Comparison of ENCODE assay signal across 1 cellular context in the genomic region with DNA sequence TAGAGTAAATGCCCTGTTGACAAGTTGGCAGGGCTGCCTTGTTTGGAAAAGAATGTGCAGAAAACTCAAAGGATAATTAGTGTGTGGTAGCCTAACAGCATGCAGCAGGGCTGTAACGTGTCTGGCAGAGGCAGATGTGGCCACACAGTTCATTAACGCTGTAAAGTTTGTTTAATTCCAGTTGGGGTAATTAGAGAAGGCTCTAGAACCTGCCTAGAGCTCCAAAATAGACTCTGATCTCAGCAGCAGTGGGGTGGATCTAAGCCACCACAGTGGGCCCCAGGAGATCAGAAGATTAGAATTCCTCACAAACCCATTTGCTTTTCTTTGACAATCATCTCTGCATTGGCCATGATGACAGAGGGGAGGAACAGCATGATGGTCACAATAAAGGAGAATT.
TF ChIP-seq lines count a peak whose summit lies in the region.

No MANE protein-coding gene starts in this region.

TF ChIP-seq in GM12878, 131 proteins besides CTCF, POLR2A, EP300 and RAD21:
- TF ChIP-seq BACH1 (IDR thresholded peaks at IDR 0.05; ENCODE audit: borderline replicate concordance) (no peak), MTA2 (IDR thresholded peaks at IDR 0.05; ENCODE audit: low read depth) (peak; percentile 60; the same call in 1 of the 2 replicates)
